Comparison of ENCODE assay signal across 12 cellular contexts in the genomic region with DNA sequence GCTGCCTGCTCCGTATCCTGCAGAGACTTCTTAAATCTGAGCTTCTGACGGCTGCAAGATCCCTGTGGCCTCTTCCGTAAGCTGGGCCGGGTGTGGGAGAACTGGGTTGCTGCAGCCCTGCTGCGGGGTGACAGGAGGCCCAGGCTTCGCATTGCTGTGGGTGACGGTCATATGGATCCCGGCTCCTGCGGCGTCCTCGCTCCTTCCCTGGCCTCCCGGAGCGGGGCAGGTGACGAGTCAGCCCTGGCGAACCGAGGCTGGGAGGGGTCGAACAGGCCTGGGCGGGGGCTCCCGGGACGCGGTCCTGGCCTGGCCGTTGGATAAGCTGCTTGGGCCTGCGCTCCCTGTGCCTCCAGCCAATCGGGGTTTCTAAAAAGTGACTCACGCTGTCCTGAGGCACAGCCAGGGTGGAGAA. TPM values are rescaled to one million over a fixed set of nuclear protein-coding genes. Genes with fewer than 3 reads are reported as not detected.
DNase-seq lines count a peak whose midpoint lies in the region; ATAC-seq lines count a peak whose summit lies in the region.
"Had no signal": no experiment of that assay in that cellular context is flagged by ENCODE, and none has a peak within 500 bp of the region (broad histone marks: within the 10 kb centered on the region; RNA-seq: fewer than 3 reads in every experiment).

No MANE protein-coding gene starts in this region.

- H3K27ac Mint-ChIP-seq in activated CD8-positive, alpha-beta memory T cell treated with anti-CD3 and anti-CD28 coated beads, Interleukin-2, amount 10 ng/mL, durations not matched to agents 7 days and 5 days: no peak overlapping the region
- H3K27ac Mint-ChIP-seq: activated CD4-positive, alpha-beta T cell treated with anti-CD3 and anti-CD28 coated beads, Interleukin-2, amount 10 ng/mL, durations not matched to agents 24 days and 14 days; stimulated activated naive B cell treated with anti-CD40 and anti-IgM and Interleukin-4, amounts not matched to agents 10 μg/mL and 1 μg/mL and 100 μg/mL, for 72 hours had no signal

- CTCF ChIA-PET in activated CD8-positive, alpha-beta memory T cell treated with anti-CD3 and anti-CD28 coated beads, Interleukin-2, amount 10 ng/mL, durations not matched to agents 7 days and 5 days (lab: Charles Lee): no interaction called here

- H3K4me3 Mint-ChIP-seq in activated CD8-positive, alpha-beta memory T cell treated with anti-CD3 and anti-CD28 coated beads, Interleukin-2, amount 10 ng/mL, durations not matched to agents 7 days and 5 days: no peak overlapping the region
- H3K4me3 Mint-ChIP-seq: activated CD4-positive, alpha-beta T cell treated with anti-CD3 and anti-CD28 coated beads, Interleukin-2, amount 10 ng/mL, durations not matched to agents 24 days and 14 days; stimulated activated naive B cell treated with anti-CD40 and anti-IgM and Interleukin-4, amounts not matched to agents 10 μg/mL and 1 μg/mL and 100 μg/mL, for 72 hours had no signal

- H3K27me3 ChIP-seq in aorta (ENCODE audit: control insufficient read depth in 1 of 2, insufficient read depth in 2 of 2, low read length in 1 of 2): no peaks in the 10 kb centered on the region

- no peaks in the 10 kb centered on the region for H3K36me3 ChIP-seq in aorta (ENCODE audit: control insufficient read depth in 1 of 2, insufficient read depth in 2 of 2, low read length in 1 of 2)
- H3K36me3 ChIP-seq: HAP-1 had no signal

- 11 to 16% methylated on average over 25 of the region's 25 CpGs for WGBS in aorta, 2 donors

- no peak overlapping the region for H3K27ac ChIP-seq in aorta (ENCODE audit: low read depth in 1 of 2, low read length in 2 of 2)

- peak; percentile 74 for DNase-seq in Right ventricle myocardium inferior (ENCODE audit: missing footprints)
- DNase-seq in cardiac septum (ENCODE audit: low spot score): no peak
- DNase-seq in fibroblast of peridontal ligament (ENCODE audit: extremely low read depth): peak; percentile 27
- DNase-seq in mesenteric fat pad (ENCODE audit: low spot score): peak; percentile 91
- DNase-seq in aorta: peak; percentile 78 to 83
- no peak for DNase-seq in activated CD8-positive, alpha-beta memory T cell treated with anti-CD3 and anti-CD28 coated beads, Interleukin-2, amount 10 ng/mL, durations not matched to agents 7 days and 5 days
- no peak for DNase-seq in RKO (ENCODE audit: low spot score)
- DNase-seq: activated CD4-positive, alpha-beta T cell treated with anti-CD3 and anti-CD28 coated beads, Interleukin-2, amount 10 ng/mL, durations not matched to agents 24 days and 14 days; SHP77; stimulated activated naive B cell treated with anti-CD40 and anti-IgM and Interleukin-4, amounts not matched to agents 10 μg/mL and 1 μg/mL and 100 μg/mL, for 72 hours had no signal

- H3K27me3 Mint-ChIP-seq in activated CD8-positive, alpha-beta memory T cell treated with anti-CD3 and anti-CD28 coated beads, Interleukin-2, amount 10 ng/mL, durations not matched to agents 7 days and 5 days: peaks cover 7% of the 10 kb centered on the region
- H3K27me3 Mint-ChIP-seq: stimulated activated naive B cell treated with anti-CD40 and anti-IgM and Interleukin-4, amounts not matched to agents 10 μg/mL and 1 μg/mL and 100 μg/mL, for 72 hours had no signal

- peaks cover 10% of the 10 kb centered on the region for H3K4me1 Mint-ChIP-seq in activated CD8-positive, alpha-beta memory T cell treated with anti-CD3 and anti-CD28 coated beads, Interleukin-2, amount 10 ng/mL, durations not matched to agents 7 days and 5 days

- no peaks in the 10 kb centered on the region for H3K36me3 Mint-ChIP-seq in activated CD8-positive, alpha-beta memory T cell treated with anti-CD3 and anti-CD28 coated beads, Interleukin-2, amount 10 ng/mL, durations not matched to agents 7 days and 5 days
- H3K36me3 Mint-ChIP-seq: stimulated activated naive B cell treated with anti-CD40 and anti-IgM and Interleukin-4, amounts not matched to agents 10 μg/mL and 1 μg/mL and 100 μg/mL, for 72 hours had no signal

- ATAC-seq in Right ventricle myocardium inferior (peak; percentile 94), aorta (ENCODE audit: low FRiP score) (peak; percentile 91), HG03175 (IDR thresholded peaks at IDR 0.05; ENCODE audit: unreplicated experiment) (no peak)
- no peak for ATAC-seq in activated CD8-positive, alpha-beta memory T cell treated with anti-CD3 and anti-CD28 coated beads, Interleukin-2, amount 10 ng/mL, durations not matched to agents 7 days and 5 days
- ATAC-seq: stimulated activated naive B cell treated with anti-CD40 and anti-IgM and Interleukin-4, amounts not matched to agents 10 μg/mL and 1 μg/mL and 100 μg/mL, for 72 hours had no signal

- no peaks in the 10 kb centered on the region for H3K4me1 ChIP-seq in aorta (ENCODE audit: control insufficient read depth in 1 of 2, insufficient read depth in 2 of 2, low read length in 2 of 2)

- no peaks in the 10 kb centered on the region for H3K9me3 Mint-ChIP-seq in activated CD8-positive, alpha-beta memory T cell treated with anti-CD3 and anti-CD28 coated beads, Interleukin-2, amount 10 ng/mL, durations not matched to agents 7 days and 5 days (ENCODE audit: low read depth)
- H3K9me3 Mint-ChIP-seq: stimulated activated naive B cell treated with anti-CD40 and anti-IgM and Interleukin-4, amounts not matched to agents 10 μg/mL and 1 μg/mL and 100 μg/mL, for 72 hours had no signal

- intact Hi-C loops in Right ventricle myocardium inferior (cut with DNase I): no loop called here
- intact Hi-C loops in cardiac septum (cut with DNase I): no loop called here
- intact Hi-C loops in aorta (cut with DNase I): no loop called here

- no peak overlapping the region for H3K4me3 ChIP-seq in aorta (ENCODE audit: low read length in 2 of 2)
- H3K4me3 ChIP-seq: HAP-1 had no signal

- H3K9me3 ChIP-seq in aorta (ENCODE audit: control insufficient read depth, low read length): no peaks in the 10 kb centered on the region
- H3K9me3 ChIP-seq: HAP-1 had no signal

RNA-seq across cellular contexts. Expression of gene UBE2D1, which starts 7.8 kb away (rescaled TPM):
- total RNA-seq in Right ventricle myocardium inferior (55.3 TPM), cardiac septum (34.7 TPM), mesenteric fat pad (18.7 TPM), aorta (10 to 100 TPM; 15.6 to 17.8 TPM)
- polyA plus RNA-seq in aorta: 10 to 100 TPM; 10.6 to 10.9 TPM
- total RNA-seq in activated CD8-positive, alpha-beta memory T cell treated with anti-CD3 and anti-CD28 coated beads, Interleukin-2, amount 10 ng/mL, durations not matched to agents 7 days and 5 days: 10 to 100 TPM; 12.2 to 14.6 TPM

RNA-seq across cellular contexts. Expression of gene CISD1, which starts 58.0 kb away (rescaled TPM):
- total RNA-seq in Right ventricle myocardium inferior (176 TPM), cardiac septum (149 TPM), mesenteric fat pad (23.2 TPM), aorta (10 to 100 TPM; 28.8 to 30.7 TPM)
- 10 to 100 TPM; 33.7 to 47.7 TPM for polyA plus RNA-seq in aorta
- 10 to 100 TPM; 32.2 to 39.4 TPM for total RNA-seq in activated CD8-positive, alpha-beta memory T cell treated with anti-CD3 and anti-CD28 coated beads, Interleukin-2, amount 10 ng/mL, durations not matched to agents 7 days and 5 days

RNA-seq across cellular contexts. Expression of gene TFAM, which starts 58.2 kb away (rescaled TPM):
- total RNA-seq in Right ventricle myocardium inferior: 32.0 TPM
- total RNA-seq in cardiac septum: 29.4 TPM
- total RNA-seq in mesenteric fat pad: 27.9 TPM
- total RNA-seq in aorta: 10 to 100 TPM; 20.0 to 25.5 TPM
- 1 to 10 TPM; 6.5 to 7.1 TPM for polyA plus RNA-seq in aorta
- total RNA-seq in activated CD8-positive, alpha-beta memory T cell treated with anti-CD3 and anti-CD28 coated beads, Interleukin-2, amount 10 ng/mL, durations not matched to agents 7 days and 5 days: 10 to 100 TPM; 52.8 to 80.8 TPM

RNA-seq across cellular contexts. Expression of gene IPMK, which starts 59.3 kb away (rescaled TPM):
- total RNA-seq in Right ventricle myocardium inferior: 2.5 TPM
- total RNA-seq in cardiac septum: 3.0 TPM
- total RNA-seq in mesenteric fat pad: 5.7 TPM
- 1 to 10 TPM; 4.5 to 8.1 TPM for total RNA-seq in aorta
- polyA plus RNA-seq in aorta: 1 to 10 TPM in 1 of 2 donors, under 1 TPM in 1; 0.87 to 2.9 TPM
- total RNA-seq in activated CD8-positive, alpha-beta memory T cell treated with anti-CD3 and anti-CD28 coated beads, Interleukin-2, amount 10 ng/mL, durations not matched to agents 7 days and 5 days: 1 to 10 TPM; 5.2 to 5.7 TPM

Comparison
In these comparisons a context has a peak if more than half of its experiments do, and no peak if none do; other contexts are left out.
1. DNase-seq: peak in Right ventricle myocardium inferior (single experiment), fibroblast of peridontal ligament (single experiment), mesenteric fat pad (single experiment) and aorta (2 of 2); none in cardiac septum (single experiment), activated CD8-positive, alpha-beta memory T cell treated with anti-CD3 and anti-CD28 coated beads, Interleukin-2, amount 10 ng/mL, durations not matched to agents 7 days and 5 days (single experiment) and RKO (single experiment).
2. ATAC-seq: peak in Right ventricle myocardium inferior (single experiment) and aorta (single experiment); none in activated CD8-positive, alpha-beta memory T cell treated with anti-CD3 and anti-CD28 coated beads, Interleukin-2, amount 10 ng/mL, durations not matched to agents 7 days and 5 days (single experiment) and HG03175 (single experiment).